Comparison of ENCODE assay signal across 8 cellular contexts in genomic region chr11:63838682-63839507, GRCh38. TPM values are rescaled to one million over a fixed set of nuclear protein-coding genes. Genes with fewer than 3 reads are reported as not detected.
DNase-seq lines count a peak whose midpoint lies in the region; ATAC-seq and TF ChIP-seq lines count a peak whose summit lies in the region.

Gene MARK2 (plus strand): TSS chr11:63839110. CDS start chr11:63839507, 397 bp downstream.

- H3K4me3 ChIP-seq in WERI-Rb-1 (ENCODE audit: low read depth, low read length), result peak within 1 kb of the TSS; percentile 53
- H3K4me3 ChIP-seq in mammary epithelial cell (replicated peaks in 1 of 3; ENCODE audit: insufficient read depth in 1 of 3, low read depth in 2 of 3, low read length in 3 of 3), result peak within 1 kb of the TSS; percentile 59 to 86 (median 86)
- peak within 1 kb of the TSS; percentile 88 for H3K4me3 ChIP-seq in iPS-18c (ENCODE audit: insufficient read depth, low read depth, low read length)
- H3K4me3 ChIP-seq in skin epidermis, result peak within 1 kb of the TSS; percentile 75 to 96 (median 90)

- dilution Hi-C loops in mammary epithelial cell (cut with HindIII; ENCODE audit: low sequenced_read_pairs), result loop anchor here (5.0 kb wide), 1 partner anchor 93 kb away; no protein-coding TSS in a partner anchor

- H3K9ac ChIP-seq in mammary epithelial cell (ENCODE audit: insufficient read depth, low read length), result peak within 1 kb of the TSS; percentile 84

- peak within 1 kb of the TSS; percentile 84 for H2AFZ ChIP-seq in mammary epithelial cell (ENCODE audit: low read depth, low read length)

- no TSS peak for BruUV-seq in mammary epithelial cell (replicated peaks; lab: Mats Ljungman, UMichigan)

- H3K36me3 ChIP-seq in WERI-Rb-1 (peaks cover 18% of the 10 kb centered on the region), mammary epithelial cell (ENCODE audit: insufficient read depth, low read length) (peaks cover 5% of the 10 kb centered on the region)

- in situ Hi-C loops in ACHN (cut with HindIII; ENCODE audit: low pct_ligation_motif_present, low pct_unique_long_range_greater_than_20kb, low sequenced_read_pairs), result no loop called here
- in situ Hi-C loops in mammary epithelial cell (cut with MboI; ENCODE audit: low sequenced_read_pairs in 2 of 2), result loop anchor here (5.0 to 10.0 kb wide), 4 partner anchors 106 to 306 kb away; partner anchors contain the start of gene OTUB1 (in 1 of the 2)

- H3K4me2 ChIP-seq in mammary epithelial cell (ENCODE audit: insufficient read depth, low read depth, low read length), result peak within 1 kb of the TSS; percentile 96

- H3K27ac ChIP-seq in WERI-Rb-1 (peak within 1 kb of the TSS; percentile 80), mammary epithelial cell (ENCODE audit: insufficient read depth, low read depth, low read length) (peak within 1 kb of the TSS; percentile 58), skin epidermis (peak within 1 kb of the TSS; percentile 66 to 97 (median 92))

- no peaks in the 10 kb centered on the region for H3K27me3 ChIP-seq in WERI-Rb-1 (ENCODE audit: insufficient read depth, low read depth, severe bottlenecking)
- no peaks in the 10 kb centered on the region for H3K27me3 ChIP-seq in mammary epithelial cell (ENCODE audit: insufficient read depth, low read length)

- H3K79me2 ChIP-seq in mammary epithelial cell (ENCODE audit: insufficient read depth, low read length), result peaks cover 50% of the 10 kb centered on the region

- peaks cover 3% of the 10 kb centered on the region for H4K20me1 ChIP-seq in mammary epithelial cell (ENCODE audit: insufficient read depth, low read length)

- WGBS in mammary epithelial cell (ENCODE audit: low coverage, missing lambda C conversion rate), result 1% methylated on average over 21 of the region's 99 CpGs

- CTCF ChIA-PET in mammary epithelial cell (lab: Charles Lee; ENCODE audit: low non-redundant PET), result interaction anchor here (0.6 to 0.9 kb wide), 5 partner anchors 9 to 283 kb away, joined by 3 to 8 read pairs (median 3); no protein-coding TSS in a partner anchor

- peak; percentile 68 for ATAC-seq in GM18873 (IDR thresholded peaks at IDR 0.05; ENCODE audit: low FRiP score, unreplicated experiment)
- ATAC-seq in HG03139 (IDR thresholded peaks at IDR 0.05; ENCODE audit: unreplicated experiment), result peak; percentile 69

- H3K9me3 ChIP-seq in WERI-Rb-1 (ENCODE audit: severe bottlenecking) (no peaks in the 10 kb centered on the region), mammary epithelial cell (replicated peaks; ENCODE audit: insufficient read depth, low read length) (no peaks in the 10 kb centered on the region), iPS-18c (ENCODE audit: control insufficient read depth, insufficient read depth, low read length) (no peaks in the 10 kb centered on the region)

- intact Hi-C loops in mammary epithelial cell (cut with micrococcal nuclease), result loop anchor here (1.0 to 10.0 kb wide), 3 partner anchors 48 to 466 kb away; partner anchors contain the start of genes CATSPERZ, ESRRA and OTUB1

- TF ChIP-seq CTCF in WERI-Rb-1 (IDR thresholded peaks at IDR 0.05; ENCODE audit: low read depth, low read length) (no peak), mammary epithelial cell (conservative IDR thresholded peaks at IDR 0.05 in 1 of 2, IDR thresholded peaks at IDR 0.05 in 1 of 2; ENCODE audit: extremely low read depth in 1 of 2, insufficient read depth in 1 of 2, low read depth in 1 of 2, low read length in 2 of 2) (no peak)

- peaks cover 31% of the 10 kb centered on the region for H3K4me1 ChIP-seq in mammary epithelial cell (ENCODE audit: insufficient read depth, low read length)

- DNase-seq in ACHN (peak; percentile 96), NCI-H2227 (lab: John Stamatoyannopoulos, UW; ENCODE audit: unreplicated experiment) (peak; percentile 99), WERI-Rb-1 (peak; percentile 98), mammary epithelial cell (peak; percentile 96)

RNA-seq across cellular contexts. Expression of gene MARK2, which starts in this region (rescaled TPM):
- 10 to 100 TPM; 26.7 to 64.4 TPM for total RNA-seq in mammary epithelial cell
- 38.9 TPM for polyA plus RNA-seq in mammary epithelial cell
- 79.0 TPM for polyA minus RNA-seq in mammary epithelial cell

Comparison
In these comparisons a context has a peak if more than half of its experiments do, and no peak if none do; other contexts are left out.
1. Peak in every context shown above with its lines: DNase-seq, ATAC-seq, H3K4me3 ChIP-seq and H3K27ac ChIP-seq.